Comparison of ENCODE assay signal across 35 cellular contexts in genomic region chr12:104801005-104801404, GRCh38.
DNase-seq lines count a peak whose midpoint lies in the region; ATAC-seq, FAIRE-seq and TF ChIP-seq lines count a peak whose summit lies in the region.
"Had no signal": no experiment of that assay in that cellular context is flagged by ENCODE, and none has a peak within 500 bp of the region (broad histone marks: within the 10 kb centered on the region; RNA-seq: fewer than 3 reads in every experiment).

No MANE protein-coding gene starts in this region.

- H3K18ac ChIP-seq in H1 (ENCODE audit: extremely low read depth, low read length), result no peak overlapping the region

- no peak overlapping the region for H2BK20ac ChIP-seq in H1 (ENCODE audit: low read length)

- H3K27ac ChIP-seq in body of pancreas, result peak overlapping the region in 2 of 4 donors; percentile 29 to 50
- H3K27ac ChIP-seq in H1 (ENCODE audit: low read depth, low read length), result no peak overlapping the region
- H3K27ac ChIP-seq in pancreas, result peak overlapping the region in 1 of 4 donors; percentile 15
- H3K27ac ChIP-seq in testis, result no peak overlapping the region
- H3K27ac ChIP-seq: 22Rv1; A549; BLaER1; BLaER1 treated with 17β-estradiol and CSF1 and Interleukin-3, amounts not matched to agents 10 nM and 100 nM; C4-2B had no signal

- H3K36me3 ChIP-seq in body of pancreas (replicated peaks in 1 of 2; ENCODE audit: insufficient read depth in 1 of 2, low read depth in 2 of 2), result no peaks in the 10 kb centered on the region
- no peaks in the 10 kb centered on the region for H3K36me3 ChIP-seq in H1 (ENCODE audit: control insufficient read depth in 2 of 4, insufficient read depth in 4 of 4, low read length in 3 of 4)
- H3K36me3 ChIP-seq in pancreas, result no peaks in the 10 kb centered on the region
- H3K36me3 ChIP-seq in testis (ENCODE audit: low read depth, missing control alignments), result no peaks in the 10 kb centered on the region
- H3K36me3 ChIP-seq: BE2C; BLaER1; BLaER1 treated with 17β-estradiol and CSF1 and Interleukin-3, amounts not matched to agents 10 nM and 100 nM had no signal

- no peak overlapping the region for H3K4ac ChIP-seq in H1 (replicated peaks; ENCODE audit: insufficient read length, low read depth, low read length)

- ATAC-seq in body of pancreas (peak; percentile 58), pancreas (peak; percentile 60 to 89 (median 76)), GM19035 (IDR thresholded peaks at IDR 0.05; ENCODE audit: unreplicated experiment) (no peak)
- ATAC-seq: A549; CD8-positive, alpha-beta T cell had no signal

- H3K27me3 ChIP-seq in body of pancreas (no peaks in the 10 kb centered on the region), H1 (replicated peaks in 1 of 4; ENCODE audit: control insufficient read depth in 3 of 4, extremely low read depth in 1 of 4, insufficient read depth in 3 of 4, low read length in 3 of 4) (no peaks in the 10 kb centered on the region), pancreas (no peaks in the 10 kb centered on the region), testis (no peaks in the 10 kb centered on the region)
- H3K27me3 ChIP-seq: BE2C; BLaER1; BLaER1 treated with 17β-estradiol and CSF1 and Interleukin-3, amounts not matched to agents 10 nM and 100 nM had no signal

- WGBS in body of pancreas, 2 donors, result 29 to 31% methylated on average over 4 of the region's 4 CpGs
- 82% methylated on average over 4 of the region's 4 CpGs; no CpG with 5 or more reads in 1 of the 2 experiments for WGBS in H1 (ENCODE audit: extremely low coverage in 1 of 2, insufficient coverage in 1 of 2, insufficient read length in 1 of 2, insufficient replicate concordance in 2 of 2, low coverage in 1 of 2, low lambda C conversion rate in 2 of 2, missing lambda C conversion rate in 1 of 2), 2 experiments
- WGBS in pancreas, 2 donors, result 34 to 36% methylated on average over 4 of the region's 4 CpGs
- WGBS in testis, 2 donors, result 85 to 90% methylated on average over 4 of the region's 4 CpGs

- H3K23me2 ChIP-seq in H1 (ENCODE audit: low read depth, low read length), result no peaks in the 10 kb centered on the region

- H3K4me1 ChIP-seq in body of pancreas (peaks cover 17% of the 10 kb centered on the region), H1 (replicated peaks in 1 of 4; ENCODE audit: control insufficient read depth in 3 of 4, insufficient read depth in 4 of 4, low read length in 3 of 4) (no peaks in the 10 kb centered on the region), pancreas (peaks cover 7 to 12% (median 10%) of the 10 kb centered on the region in 3 donors), testis (no peaks in the 10 kb centered on the region)
- H3K4me1 ChIP-seq: A549, BE2C, BLaER1, Caco-2 had no signal

- peak; percentile 86 for DNase-seq in NCI-H2107 treated with DMSO at 0.1 percent for 48 hours (lab: John Stamatoyannopoulos, UW; ENCODE audit: unreplicated experiment)
- no peak for DNase-seq in NCI-H2107 (lab: John Stamatoyannopoulos, UW)
- DNase-seq in body of pancreas, result peak; percentile 25 to 61 (median 43)
- DNase-seq in H1 (ENCODE audit: low read depth in 1 of 2, low spot score in 2 of 2), result no peak
- DNase-seq in pancreas, result peak in 1 of 6 donors; percentile 45
- no peak for DNase-seq in testis
- no peak for DNase-seq in NCI-H2081 (lab: John Stamatoyannopoulos, UW)
- DNase-seq: 8988T; ACHN; AML-193; BE2C; C1 segment of cervical spinal cord; Caco-2; Calu3; CD4-positive, alpha-beta memory T cell; CD4-positive, alpha-beta T cell; CD4-positive, CD25-positive, alpha-beta regulatory T cell; CD8-positive, alpha-beta memory T cell; CD8-positive, alpha-beta T cell; COR-L47; DMS 273 treated with DMSO at 0.1 percent for 48 hours; DMS153; DMS53; DMS79; DMS79 treated with DMSO at 0.1 percent for 48 hours; DND-41; EL had no signal

- no peak overlapping the region for H2BK5ac ChIP-seq in H1 (ENCODE audit: low read depth, low read length)

- CTCF ChIA-PET in H1 (lab: Charles Lee; ENCODE audit: partially characterized antibody), result interaction anchor here (1.3 to 2.8 kb wide), 2 partner anchors 10 to 299 kb away, joined by 3 to 21 read pairs; no protein-coding TSS in a partner anchor

- no peak overlapping the region for H2BK120ac ChIP-seq in H1 (replicated peaks; ENCODE audit: low read depth, low read length)

- no peak overlapping the region for H4K8ac ChIP-seq in H1 (ENCODE audit: extremely low read depth, insufficient read depth, low read length)

- no peak overlapping the region for H2BK12ac ChIP-seq in H1 (ENCODE audit: low read depth, low read length)

- H2AK5ac ChIP-seq in H1 (ENCODE audit: low read depth, low read length), result no peak overlapping the region

- no peak overlapping the region for H3K9ac ChIP-seq in H1 (replicated peaks in 1 of 4; ENCODE audit: extremely low read depth in 1 of 4, low read depth in 3 of 4, low read length in 3 of 4)
- H3K9ac ChIP-seq: BLaER1; BLaER1 treated with 17β-estradiol and CSF1 and Interleukin-3, amounts not matched to agents 10 nM and 100 nM had no signal

- intact Hi-C loops in body of pancreas (cut with DNase I), result no loop called here
- intact Hi-C loops in pancreas (cut with DNase I), result no loop called here
- intact Hi-C loops in testis (cut with DNase I; ENCODE audit: low total_unique reads), result no loop called here

- H4K91ac ChIP-seq in H1 (replicated peaks; ENCODE audit: insufficient read length, low read length), result no peak overlapping the region

- H3K14ac ChIP-seq in H1 (ENCODE audit: insufficient read length), result no peak overlapping the region

- no peak overlapping the region for H2BK15ac ChIP-seq in H1 (ENCODE audit: low read length)

- no peaks in the 10 kb centered on the region for H3K9me3 ChIP-seq in body of pancreas
- H3K9me3 ChIP-seq in H1 (ENCODE audit: insufficient read depth in 2 of 2, low read depth in 1 of 2, low read length in 1 of 2), result no peaks in the 10 kb centered on the region
- H3K9me3 ChIP-seq in pancreas, result no peaks in the 10 kb centered on the region
- no peaks in the 10 kb centered on the region for H3K9me3 ChIP-seq in testis
- H3K9me3 ChIP-seq: A549; BE2C; BLaER1; BLaER1 treated with 17β-estradiol and CSF1 and Interleukin-3, amounts not matched to agents 10 nM and 100 nM; Caco-2 had no signal

- no peaks in the 10 kb centered on the region for H3K79me1 ChIP-seq in H1 (ENCODE audit: low read depth, low read length)

- no peak for TF ChIP-seq RAD21 in H1 (IDR thresholded peaks at IDR 0.05 in 1 of 2, conservative IDR thresholded peaks at IDR 0.05 in 1 of 2; ENCODE audit: low read depth in 2 of 2, low read length in 2 of 2)

- POLR2A ChIA-PET in H1 (lab: Charles Lee; ENCODE audit: partially characterized antibody), result no interaction called here

- H3K23ac ChIP-seq in H1 (ENCODE audit: insufficient read length), result no peak overlapping the region

- FAIRE-seq in H1 (lab: Jason Lieb, UNC) (peak; percentile 36), pancreas (lab: Jason Lieb, UNC) (no peak)
- FAIRE-seq: A204.1, A549, D721Med had no signal

- no peak overlapping the region for H2AFZ ChIP-seq in H1 (ENCODE audit: low read length)

- H3K56ac ChIP-seq in H1 (replicated peaks; ENCODE audit: insufficient read length, low read depth, low read length), result no peak overlapping the region

- no peak overlapping the region for H3K4me2 ChIP-seq in H1 (ENCODE audit: insufficient read depth in 1 of 2, low read depth in 2 of 2, low read length in 2 of 2)
- H3K4me2 ChIP-seq: A549; BLaER1; BLaER1 treated with 17β-estradiol and CSF1 and Interleukin-3, amounts not matched to agents 10 nM and 100 nM had no signal

- TF ChIP-seq POLR2A in body of pancreas (IDR thresholded peaks at IDR 0.05), result no peak
- no peak for TF ChIP-seq POLR2A in H1 (IDR thresholded peaks at IDR 0.05; ENCODE audit: control extremely low read depth in 1 of 2, low read depth in 2 of 2, low read length in 2 of 2)
- TF ChIP-seq POLR2A in testis (IDR thresholded peaks at IDR 0.05), result no peak

- H4K20me1 ChIP-seq in H1 (replicated peaks in 1 of 2; ENCODE audit: control insufficient read depth in 1 of 2, insufficient read depth in 2 of 2, low read length in 2 of 2), result no peaks in the 10 kb centered on the region
- H4K20me1 ChIP-seq: BLaER1; BLaER1 treated with 17β-estradiol and CSF1 and Interleukin-3, amounts not matched to agents 10 nM and 100 nM had no signal

- no peak for TF ChIP-seq EP300 in H1 (IDR thresholded peaks at IDR 0.05; ENCODE audit: borderline replicate concordance in 1 of 2, low read depth in 2 of 2, low read length in 2 of 2)

- TF ChIP-seq CTCF in body of pancreas (IDR thresholded peaks at IDR 0.05) (no peak), H1 (IDR thresholded peaks at IDR 0.05; ENCODE audit: control extremely low read depth in 1 of 3, insufficient read depth in 1 of 3, low read depth in 1 of 3, low read length in 3 of 3) (no peak), pancreas (IDR thresholded peaks at IDR 0.05) (no peak), testis (IDR thresholded peaks at IDR 0.05) (no peak)

- H3K4me3 ChIP-seq in body of pancreas, result no peak overlapping the region
- no peak overlapping the region for H3K4me3 ChIP-seq in H1 (ENCODE audit: extremely low read depth in 1 of 4, insufficient read depth in 2 of 4, low read depth in 3 of 4, low read length in 4 of 4)
- no peak overlapping the region for H3K4me3 ChIP-seq in pancreas
- no peak overlapping the region for H3K4me3 ChIP-seq in testis
- H3K4me3 ChIP-seq: A549; BLaER1; BLaER1 treated with 17β-estradiol and CSF1 and Interleukin-3, amounts not matched to agents 10 nM and 100 nM had no signal

- no peaks in the 10 kb centered on the region for H3K79me2 ChIP-seq in H1 (ENCODE audit: control insufficient read depth in 1 of 2, insufficient read depth in 2 of 2, low read length in 2 of 2)

- no peak overlapping the region for H4K5ac ChIP-seq in H1 (ENCODE audit: insufficient read length, low read depth, low read length)

TF ChIP-seq in H1, 55 proteins besides CTCF, POLR2A, EP300 and RAD21 (continues in another document):
- no peak for TF ChIP-seq KDM4A (IDR thresholded peaks at IDR 0.05; ENCODE audit: low read depth, low read length, severe bottlenecking)
- TF ChIP-seq HDAC2 (IDR thresholded peaks at IDR 0.05; ENCODE audit: borderline replicate concordance in 1 of 2, low read depth in 2 of 2, low read length in 2 of 2), result no peak
- TF ChIP-seq GTF2F1 (IDR thresholded peaks at IDR 0.05; ENCODE audit: borderline replicate concordance, low read depth, low read length), result no peak
- TF ChIP-seq BCL11A (IDR thresholded peaks at IDR 0.05; ENCODE audit: low read depth in 2 of 2, low read length in 2 of 2), result no peak
- TF ChIP-seq PHF8 (conservative IDR thresholded peaks at IDR 0.05; ENCODE audit: low read depth, low read length), result no peak
- no peak for TF ChIP-seq TAF1 (IDR thresholded peaks at IDR 0.05; ENCODE audit: low read depth, low read length)
- TF ChIP-seq JUND (IDR thresholded peaks at IDR 0.05; ENCODE audit: low read length), result no peak

Comparison
In these comparisons a context has a peak if more than half of its experiments do, and no peak if none do; other contexts are left out.
1. DNase-seq: peak in NCI-H2107 treated with DMSO at 0.1 percent for 48 hours (single experiment) and body of pancreas (4 of 4); none in NCI-H2107 (single experiment), H1 (0 of 2), testis (single experiment) and NCI-H2081 (0 of 2).